In the genomic region with DNA sequence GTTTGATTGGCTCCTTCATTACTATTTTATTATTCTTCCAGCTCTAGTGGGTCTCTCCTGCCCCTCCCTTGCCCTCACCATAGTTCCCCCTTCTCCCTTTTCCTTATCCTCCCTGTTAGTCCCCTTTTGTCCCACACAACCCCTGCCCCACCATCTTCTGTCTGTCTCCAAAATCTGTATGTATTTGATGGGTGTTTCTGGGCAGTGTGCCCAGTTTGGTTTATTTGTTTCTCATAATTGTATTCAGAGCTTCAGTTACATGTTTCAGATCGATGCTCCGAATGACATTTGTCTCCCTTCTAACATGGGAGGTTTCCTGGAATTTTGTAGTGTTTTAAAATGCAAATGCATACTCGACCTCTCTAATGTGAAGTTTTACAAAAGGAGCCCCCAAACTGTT, we compare ENCODE assay signal across 1 cellular context.
TF ChIP-seq lines count a peak whose summit lies in the region.

No MANE protein-coding gene starts in this region.

TF ChIP-seq in WTC11, 78 proteins besides CTCF, POLR2A, EP300 and RAD21:
- TF ChIP-seq, protein P1, sequence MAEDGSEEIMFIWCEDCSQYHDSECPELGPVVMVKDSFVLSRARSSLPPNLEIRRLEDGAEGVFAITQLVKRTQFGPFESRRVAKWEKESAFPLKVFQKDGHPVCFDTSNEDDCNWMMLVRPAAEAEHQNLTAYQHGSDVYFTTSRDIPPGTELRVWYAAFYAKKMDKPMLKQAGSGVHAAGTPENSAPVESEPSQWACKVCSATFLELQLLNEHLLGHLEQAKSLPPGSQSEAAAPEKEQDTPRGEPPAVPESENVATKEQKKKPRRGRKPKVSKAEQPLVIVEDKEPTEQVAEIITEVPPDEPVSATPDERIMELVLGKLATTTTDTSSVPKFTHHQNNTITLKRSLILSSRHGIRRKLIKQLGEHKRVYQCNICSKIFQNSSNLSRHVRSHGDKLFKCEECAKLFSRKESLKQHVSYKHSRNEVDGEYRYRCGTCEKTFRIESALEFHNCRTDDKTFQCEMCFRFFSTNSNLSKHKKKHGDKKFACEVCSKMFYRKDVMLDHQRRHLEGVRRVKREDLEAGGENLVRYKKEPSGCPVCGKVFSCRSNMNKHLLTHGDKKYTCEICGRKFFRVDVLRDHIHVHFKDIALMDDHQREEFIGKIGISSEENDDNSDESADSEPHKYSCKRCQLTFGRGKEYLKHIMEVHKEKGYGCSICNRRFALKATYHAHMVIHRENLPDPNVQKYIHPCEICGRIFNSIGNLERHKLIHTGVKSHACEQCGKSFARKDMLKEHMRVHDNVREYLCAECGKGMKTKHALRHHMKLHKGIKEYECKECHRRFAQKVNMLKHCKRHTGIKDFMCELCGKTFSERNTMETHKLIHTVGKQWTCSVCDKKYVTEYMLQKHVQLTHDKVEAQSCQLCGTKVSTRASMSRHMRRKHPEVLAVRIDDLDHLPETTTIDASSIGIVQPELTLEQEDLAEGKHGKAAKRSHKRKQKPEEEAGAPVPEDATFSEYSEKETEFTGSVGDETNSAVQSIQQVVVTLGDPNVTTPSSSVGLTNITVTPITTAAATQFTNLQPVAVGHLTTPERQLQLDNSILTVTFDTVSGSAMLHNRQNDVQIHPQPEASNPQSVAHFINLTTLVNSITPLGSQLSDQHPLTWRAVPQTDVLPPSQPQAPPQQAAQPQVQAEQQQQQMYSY (CRISPR knock-in tag; IDR thresholded peaks at IDR 0.05) = no peak
- no peak for TF ChIP-seq RORB (CRISPR knock-in tag; IDR thresholded peaks at IDR 0.05)
- no peak for TF ChIP-seq TCF7 (CRISPR knock-in tag; IDR thresholded peaks at IDR 0.05; ENCODE audit: low read depth)
- TF ChIP-seq, protein P2, sequence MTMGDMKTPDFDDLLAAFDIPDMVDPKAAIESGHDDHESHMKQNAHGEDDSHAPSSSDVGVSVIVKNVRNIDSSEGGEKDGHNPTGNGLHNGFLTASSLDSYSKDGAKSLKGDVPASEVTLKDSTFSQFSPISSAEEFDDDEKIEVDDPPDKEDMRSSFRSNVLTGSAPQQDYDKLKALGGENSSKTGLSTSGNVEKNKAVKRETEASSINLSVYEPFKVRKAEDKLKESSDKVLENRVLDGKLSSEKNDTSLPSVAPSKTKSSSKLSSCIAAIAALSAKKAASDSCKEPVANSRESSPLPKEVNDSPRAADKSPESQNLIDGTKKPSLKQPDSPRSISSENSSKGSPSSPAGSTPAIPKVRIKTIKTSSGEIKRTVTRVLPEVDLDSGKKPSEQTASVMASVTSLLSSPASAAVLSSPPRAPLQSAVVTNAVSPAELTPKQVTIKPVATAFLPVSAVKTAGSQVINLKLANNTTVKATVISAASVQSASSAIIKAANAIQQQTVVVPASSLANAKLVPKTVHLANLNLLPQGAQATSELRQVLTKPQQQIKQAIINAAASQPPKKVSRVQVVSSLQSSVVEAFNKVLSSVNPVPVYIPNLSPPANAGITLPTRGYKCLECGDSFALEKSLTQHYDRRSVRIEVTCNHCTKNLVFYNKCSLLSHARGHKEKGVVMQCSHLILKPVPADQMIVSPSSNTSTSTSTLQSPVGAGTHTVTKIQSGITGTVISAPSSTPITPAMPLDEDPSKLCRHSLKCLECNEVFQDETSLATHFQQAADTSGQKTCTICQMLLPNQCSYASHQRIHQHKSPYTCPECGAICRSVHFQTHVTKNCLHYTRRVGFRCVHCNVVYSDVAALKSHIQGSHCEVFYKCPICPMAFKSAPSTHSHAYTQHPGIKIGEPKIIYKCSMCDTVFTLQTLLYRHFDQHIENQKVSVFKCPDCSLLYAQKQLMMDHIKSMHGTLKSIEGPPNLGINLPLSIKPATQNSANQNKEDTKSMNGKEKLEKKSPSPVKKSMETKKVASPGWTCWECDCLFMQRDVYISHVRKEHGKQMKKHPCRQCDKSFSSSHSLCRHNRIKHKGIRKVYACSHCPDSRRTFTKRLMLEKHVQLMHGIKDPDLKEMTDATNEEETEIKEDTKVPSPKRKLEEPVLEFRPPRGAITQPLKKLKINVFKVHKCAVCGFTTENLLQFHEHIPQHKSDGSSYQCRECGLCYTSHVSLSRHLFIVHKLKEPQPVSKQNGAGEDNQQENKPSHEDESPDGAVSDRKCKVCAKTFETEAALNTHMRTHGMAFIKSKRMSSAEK (CRISPR knock-in tag; IDR thresholded peaks at IDR 0.05; ENCODE audit: borderline replicate concordance) = no peak
TF ChIP-seq in WTC11: peak in this region for 0.
